Comparison of ENCODE assay signal across 15 cellular contexts in the genomic region with DNA sequence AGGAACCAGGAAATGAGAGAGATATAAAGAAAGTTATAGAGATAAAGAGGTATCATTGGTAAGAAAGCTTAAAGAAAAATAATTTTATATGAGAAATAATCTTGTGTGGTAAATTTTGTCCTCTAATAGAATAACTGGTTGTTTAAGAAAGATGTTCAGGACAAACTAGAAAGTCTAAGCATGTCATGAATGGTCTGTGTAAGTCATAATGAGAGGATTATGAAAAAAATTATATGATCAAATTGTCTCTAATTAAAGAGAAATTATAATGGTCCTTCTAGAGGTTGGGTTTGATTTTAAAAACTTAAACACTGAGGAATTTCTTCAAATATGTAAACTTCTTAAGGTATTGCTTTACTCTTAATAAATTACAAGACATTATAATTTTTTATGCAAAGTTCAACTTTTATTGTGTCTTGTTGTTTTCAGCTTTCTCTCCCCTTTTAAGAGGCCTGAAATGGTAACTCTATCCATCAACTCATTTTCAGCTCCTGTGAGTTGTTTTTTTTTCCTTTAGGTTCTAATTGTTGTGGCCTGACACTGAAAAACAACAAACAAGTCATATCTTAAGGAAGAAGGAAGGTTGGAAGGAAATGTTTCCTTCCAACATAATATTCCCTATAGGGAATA.
A peak's percentile ranks its signal among the peaks of the same experiment; 100 is the strongest.
DNase-seq lines count a peak whose midpoint lies in the region; ATAC-seq, FAIRE-seq and TF ChIP-seq lines count a peak whose summit lies in the region.
"Had no signal": no experiment of that assay in that cellular context is flagged by ENCODE, and none has a peak within 500 bp of the region (broad histone marks: within the 10 kb centered on the region; RNA-seq: fewer than 3 reads in every experiment).

No MANE protein-coding gene starts in this region.

- TF ChIP-seq POLR2A in prostate gland (IDR thresholded peaks at IDR 0.05), result no peak

- H3K27ac ChIP-seq in cardiac muscle cell (no peak overlapping the region), heart right ventricle (no peak overlapping the region), prostate gland (no peak overlapping the region)
- H3K27ac ChIP-seq: right atrium auricular region, vagina had no signal

- H3K9me3 ChIP-seq in cardiac muscle cell (ENCODE audit: low read depth) (peaks cover 4% of the 10 kb centered on the region), heart right ventricle (peaks cover 0 to 67% (median 20%) of the 10 kb centered on the region in 11 donors), prostate gland (no peaks in the 10 kb centered on the region)

- ATAC-seq in heart right ventricle (no peak), HG02678 (IDR thresholded peaks at IDR 0.05; ENCODE audit: unreplicated experiment) (no peak), HG02610 (IDR thresholded peaks at IDR 0.05; ENCODE audit: unreplicated experiment) (no peak)
- ATAC-seq: activated T-cell treated with anti-CD3 and anti-CD28 coated beads, Interleukin-2, amount 50 U/mL, for 72 hours had no signal

- peak; percentile 10 for FAIRE-seq in colon (lab: Jason Lieb, UNC)
- FAIRE-seq: keratinocyte had no signal

- DNase-seq in cardiac muscle cell (ENCODE audit: low read depth in 1 of 2, low spot score in 1 of 2) (peak; percentile 4), heart right ventricle (no peak), NCI-H1694 treated with DMSO at 0.1 percent for 48 hours (lab: John Stamatoyannopoulos, UW) (peak; percentile 15), prostate gland (ENCODE audit: low spot score) (no peak), SIG-M5 treated with dmso at 0.1 percent for 504 hours (lab: John Stamatoyannopoulos, UW; ENCODE audit: unreplicated experiment) (no peak)
- DNase-seq: activated CD4-positive, alpha-beta memory T cell treated with anti-CD3 and anti-CD28 coated beads for 36 hours; activated T-cell treated with anti-CD3 and anti-CD28 coated beads, Interleukin-2, amount 50 U/mL, for 72 hours; DMS79; MG63 had no signal

- no peaks in the 10 kb centered on the region for H3K4me1 ChIP-seq in cardiac muscle cell (ENCODE audit: low read depth)
- H3K4me1 ChIP-seq in heart right ventricle, result no peaks in the 10 kb centered on the region
- H3K4me1 ChIP-seq in prostate gland (replicated peaks), result no peaks in the 10 kb centered on the region
- H3K4me1 ChIP-seq: right atrium auricular region, vagina had no signal

- H3K27me3 ChIP-seq in cardiac muscle cell (no peaks in the 10 kb centered on the region), heart right ventricle (no peaks in the 10 kb centered on the region), prostate gland (replicated peaks; ENCODE audit: insufficient read depth) (no peaks in the 10 kb centered on the region)
- H3K27me3 ChIP-seq: MG63, right atrium auricular region, vagina had no signal

- intact Hi-C loops in heart right ventricle (cut with DNase I), result no loop called here
- intact Hi-C loops in prostate gland (cut with DNase I), result no loop called here

- TF ChIP-seq CTCF in cardiac muscle cell (IDR thresholded peaks at IDR 0.05; ENCODE audit: low read depth, low read length), result no peak
- TF ChIP-seq CTCF in heart right ventricle (IDR thresholded peaks at IDR 0.05), result no peak
- no peak for TF ChIP-seq CTCF in prostate gland (IDR thresholded peaks at IDR 0.05)

- H3K36me3 ChIP-seq in cardiac muscle cell, result no peaks in the 10 kb centered on the region
- H3K36me3 ChIP-seq in heart right ventricle, result no peaks in the 10 kb centered on the region
- no peaks in the 10 kb centered on the region for H3K36me3 ChIP-seq in prostate gland
- H3K36me3 ChIP-seq: MG63, right atrium auricular region, vagina had no signal

- no peak overlapping the region for H3K4me3 ChIP-seq in cardiac muscle cell
- H3K4me3 ChIP-seq in heart right ventricle, result no peak overlapping the region
- no peak overlapping the region for H3K4me3 ChIP-seq in prostate gland
- H3K4me3 ChIP-seq: MG63, right atrium auricular region, vagina had no signal

Comparison
In these comparisons a context has a peak if more than half of its experiments do, and no peak if none do; other contexts are left out.
1. DNase-seq: peak in cardiac muscle cell (2 of 2) and NCI-H1694 treated with DMSO at 0.1 percent for 48 hours (single experiment); none in heart right ventricle (0 of 2), prostate gland (single experiment) and SIG-M5 treated with dmso at 0.1 percent for 504 hours (single experiment).